In genomic region chr19:53936035-53936434, GRCh38 we compare ENCODE assay signal across 26 cellular contexts. TPM values are rescaled to one million over a fixed set of nuclear protein-coding genes. Genes with fewer than 3 reads are reported as not detected.
"Had no signal": no experiment of that assay in that cellular context is flagged by ENCODE, and none has a peak within 500 bp of the region (broad histone marks: within the 10 kb centered on the region; RNA-seq: fewer than 3 reads in every experiment).

No MANE protein-coding gene starts in this region.

- H3K4me3 ChIP-seq: SJCRH30 had no signal

- H3K4me1 ChIP-seq: SJCRH30 had no signal

- H3K27ac ChIP-seq: SJCRH30 had no signal

- H3K36me3 ChIP-seq: SJCRH30 had no signal

- ATAC-seq: Panc1, PC-3, Right ventricle myocardium inferior, SK-N-SH treated with all-trans-retinoic acid at 6 μM for 48 hours had no signal

- H3K9me3 ChIP-seq: SJCRH30 had no signal

- H3K27me3 ChIP-seq: SJCRH30 had no signal

- DNase-seq: KBM-7, MV-4-11, NCI-H1048, NCI-H1105, NCI-H1436 treated with DMSO at 0.1 percent for 48 hours, NCI-H1694, NCI-H187 treated with DMSO at 0.1 percent for 48 hours, NCI-H2029 treated with DMSO at 0.1 percent for 48 hours, NCI-H2171 treated with DMSO at 0.1 percent for 48 hours, NCI-H345, NCI-H446 treated with DMSO at 0.1 percent for 48 hours, NCI-H510A treated with DMSO at 0.1 percent for 48 hours, NCI-H526, NCI-H82, PC-3, SHP77 treated with DMSO at 0.1 percent for 48 hours, T-helper 1 cell had no signal

RNA-seq across cellular contexts. Expression of gene CACNG8, which starts 26.7 kb away (rescaled TPM):
- total RNA-seq: OCI-LY7, SJCRH30 had no signal

RNA-seq across cellular contexts. Expression of gene CACNG7, which starts 27.0 kb away (rescaled TPM):
- total RNA-seq: HT-29, MCF 10A, OCI-LY7, PC-3, Right ventricle myocardium inferior, RPMI7951, SJCRH30 had no signal

RNA-seq across cellular contexts. Expression of gene PRKCG, which starts 54.0 kb away (rescaled TPM):
- total RNA-seq: LHCN-M2, MCF 10A, OCI-LY7, Right ventricle myocardium inferior, RPMI7951 had no signal

RNA-seq across cellular contexts. Expression of gene CACNG6, which starts 55.4 kb away (rescaled TPM):
- total RNA-seq: MCF 10A, PC-3, Right ventricle myocardium inferior, RPMI7951 had no signal
